Comparison of ENCODE assay signal across 8 cellular contexts in the genomic region with DNA sequence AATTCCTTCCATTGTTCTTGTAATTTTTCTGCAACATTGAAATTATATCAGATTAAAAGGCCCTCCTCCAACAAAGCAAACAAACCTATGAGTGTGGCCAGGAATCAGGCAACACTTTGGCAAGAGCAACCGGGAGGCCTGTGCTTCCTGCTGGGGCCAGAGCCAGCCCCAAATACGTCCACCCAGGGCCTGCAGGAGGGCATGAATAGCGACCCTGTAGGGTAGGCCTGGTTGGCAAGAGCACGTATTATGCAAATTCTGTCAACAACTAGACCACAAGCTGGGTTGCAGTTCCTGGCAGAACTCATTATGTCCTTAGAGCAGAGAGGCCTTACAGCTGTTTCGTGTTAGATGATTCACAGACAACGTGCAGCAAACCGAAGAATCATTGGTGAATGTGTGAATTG. TPM values are rescaled to one million over a fixed set of nuclear protein-coding genes. Genes with fewer than 3 reads are reported as not detected.
DNase-seq lines count a peak whose midpoint lies in the region; ATAC-seq and TF ChIP-seq lines count a peak whose summit lies in the region.

No MANE protein-coding gene starts in this region.

- TF ChIP-seq EP300 in stomach (IDR thresholded peaks at IDR 0.05), result no peak

- intact Hi-C loops in activated B cell treated with CpG ODN at 0.5 μM for 24 hours (cut with micrococcal nuclease) (loop anchor here (1.0 kb wide), 4 partner anchors 13 to 51 kb away; partner anchors contain the start of genes LGALS3 and MAPK1IP1L), stomach (cut with DNase I; ENCODE audit: low total_unique reads) (no loop called here)
- intact Hi-C loops in dendritic cell treated with granulocyte-macrophage colony-stimulating factor and Interleukin-4, amounts not matched to agents 40 ng/mL and 50 ng/mL, for 4 days (cut with micrococcal nuclease), result no loop called here

- peak overlapping the region; percentile 61 for H3K4me3 Mint-ChIP-seq in activated B cell treated with CpG ODN at 0.5 μM for 24 hours
- no peak overlapping the region for H3K4me3 Mint-ChIP-seq in dendritic cell treated with granulocyte-macrophage colony-stimulating factor and Interleukin-4, amounts not matched to agents 40 ng/mL and 50 ng/mL, for 4 days

- H3K27ac Mint-ChIP-seq in activated B cell treated with CpG ODN at 0.5 μM for 24 hours, result peak overlapping the region; percentile 87
- peak overlapping the region; percentile 82 for H3K27ac Mint-ChIP-seq in dendritic cell treated with granulocyte-macrophage colony-stimulating factor and Interleukin-4, amounts not matched to agents 40 ng/mL and 50 ng/mL, for 4 days

- H3K4me1 ChIP-seq in stomach, result peaks cover 34 to 84% (median 64%) of the 10 kb centered on the region in 4 donors

- H3K27me3 ChIP-seq in AG04450 (ENCODE audit: control insufficient read depth, insufficient read depth, low read length), result no peaks in the 10 kb centered on the region
- H3K27me3 ChIP-seq in stomach, result no peaks in the 10 kb centered on the region

- TF ChIP-seq CTCF in AG04450 (IDR thresholded peaks at IDR 0.05; ENCODE audit: low read depth, low read length) (no peak), activated B cell treated with CpG ODN at 0.5 μM for 24 hours (IDR thresholded peaks at IDR 0.05) (no peak), stomach (IDR thresholded peaks at IDR 0.05) (no peak)

- CTCF ChIA-PET in AG04450 (lab: Charles Lee), result interaction anchor here (0.6 to 1.5 kb wide), 3 partner anchors 12 to 59 kb away, joined by 4 to 11 read pairs (median 7); partner anchors contain the start of gene MAPK1IP1L
- CTCF ChIA-PET in activated B cell treated with CpG ODN at 0.5 μM for 24 hours (lab: Charles Lee), result interaction anchor here (0.8 to 1.1 kb wide), 4 partner anchors 12 to 51 kb away, joined by 3 to 5 read pairs (median 3); partner anchors contain the start of gene MAPK1IP1L

- no peaks in the 10 kb centered on the region for H3K36me3 Mint-ChIP-seq in activated B cell treated with CpG ODN at 0.5 μM for 24 hours (ENCODE audit: low read depth)
- H3K36me3 Mint-ChIP-seq in dendritic cell treated with granulocyte-macrophage colony-stimulating factor and Interleukin-4, amounts not matched to agents 40 ng/mL and 50 ng/mL, for 4 days (ENCODE audit: low read depth), result peaks cover 8% of the 10 kb centered on the region

- no peaks in the 10 kb centered on the region for H3K36me3 ChIP-seq in stomach

- no peaks in the 10 kb centered on the region for H3K27me3 Mint-ChIP-seq in activated B cell treated with CpG ODN at 0.5 μM for 24 hours
- H3K27me3 Mint-ChIP-seq in dendritic cell treated with granulocyte-macrophage colony-stimulating factor and Interleukin-4, amounts not matched to agents 40 ng/mL and 50 ng/mL, for 4 days, result no peaks in the 10 kb centered on the region

- peak overlapping the region; percentile 85 for H3K27ac ChIP-seq in AG04450 (ENCODE audit: low read depth, low read length)
- peak overlapping the region; percentile 81 to 93 (median 90) for H3K27ac ChIP-seq in stomach

- WGBS in stomach, 5 donors, result 2 to 6% (median 4%) methylated on average over 7 of the region's 7 CpGs

- H3K4me3 ChIP-seq in AG04450 (ENCODE audit: low read depth, low read length), result no peak overlapping the region
- no peak overlapping the region for H3K4me3 ChIP-seq in stomach

- TF ChIP-seq POLR2A in stomach (IDR thresholded peaks at IDR 0.05), result no peak

- POLR2A ChIA-PET in AG04450 (lab: Yijun Ruan, JAX) (interaction anchor here (0.5 to 1.9 kb wide), 3 partner anchors 16 to 30 kb away, joined by 4 to 15 read pairs (median 4); partner anchors contain the start of gene LGALS3), activated B cell treated with CpG ODN at 0.5 μM for 24 hours (lab: Charles Lee) (interaction anchor here (0.9 to 5.2 kb wide), 6 partner anchors 17 to 51 kb away, joined by 3 to 78 read pairs (median 11); partner anchors contain the start of genes LGALS3 and MAPK1IP1L)

- ATAC-seq in GM18519 (IDR thresholded peaks at IDR 0.05; ENCODE audit: low FRiP score, unreplicated experiment), result peak; percentile 58
- ATAC-seq in HG02938 (IDR thresholded peaks at IDR 0.05; ENCODE audit: unreplicated experiment), result peak; percentile 66
- peak; percentile 77 for ATAC-seq in activated B cell treated with CpG ODN at 0.5 μM for 24 hours (ENCODE audit: low read depth)

- DNase-seq in AG04450 (ENCODE audit: low read depth, low spot score) (peak; percentile 84), NCI-H187 treated with DMSO at 0.1 percent for 48 hours (lab: John Stamatoyannopoulos, UW) (peak; percentile 46), activated B cell treated with CpG ODN at 0.5 μM for 24 hours (peak; percentile 37), medulla oblongata (ENCODE audit: extremely low spot score) (peak; percentile 75), stomach (peak; percentile 83)

- H3K9me3 ChIP-seq in AG04450 (ENCODE audit: control insufficient read depth, insufficient read depth, low read length), result peaks cover 9% of the 10 kb centered on the region
- no peaks in the 10 kb centered on the region for H3K9me3 ChIP-seq in stomach

- peaks cover 55% of the 10 kb centered on the region for H3K4me1 Mint-ChIP-seq in activated B cell treated with CpG ODN at 0.5 μM for 24 hours
- peaks cover 67% of the 10 kb centered on the region for H3K4me1 Mint-ChIP-seq in dendritic cell treated with granulocyte-macrophage colony-stimulating factor and Interleukin-4, amounts not matched to agents 40 ng/mL and 50 ng/mL, for 4 days (ENCODE audit: low read depth)

- H3K9me3 Mint-ChIP-seq in activated B cell treated with CpG ODN at 0.5 μM for 24 hours, result peaks cover 4% of the 10 kb centered on the region
- H3K9me3 Mint-ChIP-seq in dendritic cell treated with granulocyte-macrophage colony-stimulating factor and Interleukin-4, amounts not matched to agents 40 ng/mL and 50 ng/mL, for 4 days, result no peaks in the 10 kb centered on the region

RNA-seq across cellular contexts. Expression of gene LGALS3, which starts 26.9 kb away (rescaled TPM):
- polyA plus RNA-seq in AG04450 (2011; rRNA removed), result 303 and 383 TPM in 2 replicates
- polyA minus RNA-seq in AG04450 (2011; rRNA and poly(A)+ RNA removed), result 113 and 122 TPM in 2 replicates
- total RNA-seq in activated B cell treated with CpG ODN at 0.5 μM for 24 hours, result 199 and 221 TPM in 2 replicates
- total RNA-seq in stomach, result 100 to 1,000 TPM; 163 to 275 (median 222) TPM
- polyA plus RNA-seq in stomach, result 100 to 1,000 TPM; 415 to 676 (median 423) TPM

RNA-seq across cellular contexts. Expression of gene MAPK1IP1L, which starts 50.7 kb away (rescaled TPM):
- polyA plus RNA-seq in AG04450 (2011; rRNA removed) (65.3 and 86.7 TPM in 2 replicates), stomach (10 to 100 TPM; 22.9 to 50.9 (median 27.2) TPM)
- 210 and 277 TPM in 2 replicates for polyA minus RNA-seq in AG04450 (2011; rRNA and poly(A)+ RNA removed)
- total RNA-seq in activated B cell treated with CpG ODN at 0.5 μM for 24 hours (119 and 130 TPM in 2 replicates), stomach (10 to 100 TPM in 4 of 5 donors, 1 to 10 TPM in 1; 7.0 to 53.1 (median 29.9) TPM)
